In the genomic region with DNA sequence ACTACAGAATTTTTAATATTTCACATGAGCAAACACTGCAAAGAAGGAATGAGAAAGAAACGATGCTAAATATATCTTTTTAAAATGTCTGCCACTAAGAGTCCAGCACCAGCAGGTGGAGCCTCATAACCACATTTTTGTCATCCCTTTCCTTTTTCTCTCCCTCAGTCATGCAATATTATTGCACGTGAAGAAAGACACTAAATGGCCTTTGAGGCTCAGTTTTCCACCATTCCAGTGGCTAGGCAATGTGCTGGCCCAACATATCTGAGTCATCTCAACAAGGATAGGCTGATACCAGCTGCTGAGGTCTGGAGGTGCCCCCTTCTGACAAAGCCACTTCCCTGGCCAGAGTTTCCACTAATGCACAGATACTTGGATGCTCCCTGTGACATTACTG, we compare ENCODE assay signal across 8 cellular contexts. TPM values are rescaled to one million over a fixed set of nuclear protein-coding genes. Genes with fewer than 3 reads are reported as not detected.
DNase-seq lines count a peak whose midpoint lies in the region; ATAC-seq lines count a peak whose summit lies in the region.

No MANE protein-coding gene starts in this region.

- peak; percentile 11 for DNase-seq in CD1c-positive myeloid dendritic cell (ENCODE audit: extremely low spot score)
- peak; percentile 11 for DNase-seq in NCI-H748 treated with DMSO at 0.1 percent for 48 hours (lab: John Stamatoyannopoulos, UW)
- DNase-seq in activated CD8-positive, alpha-beta memory T cell treated with anti-CD3 and anti-CD28 coated beads, Interleukin-2, amount 10 ng/mL, durations not matched to agents 7 days and 5 days = peak; percentile 64
- peak; percentile 49 for DNase-seq in fibroblast of the conjunctiva (ENCODE audit: low read depth)
- DNase-seq in trophoblast cell = peak; percentile 83 to 91
- no peak for DNase-seq in NCI-H1048 (lab: John Stamatoyannopoulos, UW)

- H3K14ac ChIP-seq in trophoblast cell (ENCODE audit: low read length) = no peak overlapping the region

- H3K9ac ChIP-seq in trophoblast cell (ENCODE audit: low read length) = no peak overlapping the region

- CTCF ChIA-PET in activated CD8-positive, alpha-beta memory T cell treated with anti-CD3 and anti-CD28 coated beads, Interleukin-2, amount 10 ng/mL, durations not matched to agents 7 days and 5 days (lab: Charles Lee) = interaction anchor here (0.5 to 4.3 kb wide), 9 partner anchors 7 to 334 kb away, joined by 3 to 38 read pairs (median 5); no protein-coding TSS in a partner anchor

- no peak overlapping the region for H4K12ac ChIP-seq in trophoblast cell (ENCODE audit: low read depth, low read length)

- peaks cover 52% of the 10 kb centered on the region for H3K4me1 Mint-ChIP-seq in activated CD8-positive, alpha-beta memory T cell treated with anti-CD3 and anti-CD28 coated beads, Interleukin-2, amount 10 ng/mL, durations not matched to agents 7 days and 5 days

- ATAC-seq in GM18517 (IDR thresholded peaks at IDR 0.05; ENCODE audit: unreplicated experiment) (peak; percentile 46), HG03175 (IDR thresholded peaks at IDR 0.05; ENCODE audit: unreplicated experiment) (peak; percentile 25)
- ATAC-seq in activated CD8-positive, alpha-beta memory T cell treated with anti-CD3 and anti-CD28 coated beads, Interleukin-2, amount 10 ng/mL, durations not matched to agents 7 days and 5 days = peak; percentile 9

- no CpG with 5 or more reads among the region's 2 CpGs for WGBS in trophoblast cell (ENCODE audit: extremely low coverage, insufficient coverage, insufficient read length)

- H3K36me3 Mint-ChIP-seq in activated CD8-positive, alpha-beta memory T cell treated with anti-CD3 and anti-CD28 coated beads, Interleukin-2, amount 10 ng/mL, durations not matched to agents 7 days and 5 days = peaks cover 5% of the 10 kb centered on the region

- H3K4me3 Mint-ChIP-seq in activated CD8-positive, alpha-beta memory T cell treated with anti-CD3 and anti-CD28 coated beads, Interleukin-2, amount 10 ng/mL, durations not matched to agents 7 days and 5 days = peak overlapping the region; percentile 12

- no peak overlapping the region for H4K91ac ChIP-seq in trophoblast cell (ENCODE audit: low read depth, low read length)

- no peak overlapping the region for H2BK120ac ChIP-seq in trophoblast cell (ENCODE audit: insufficient read depth, low read length, poor library complexity)

- H3K4me3 ChIP-seq in trophoblast cell (ENCODE audit: low read depth, low read length) = no peak overlapping the region

- no peak overlapping the region for H2BK12ac ChIP-seq in trophoblast cell (ENCODE audit: low read length)

- peaks cover 0 to 6% of the 10 kb centered on the region in 2 experiments for H3K4me1 ChIP-seq in trophoblast cell (ENCODE audit: control insufficient read depth in 1 of 2, insufficient read depth in 2 of 2, low read length in 2 of 2)

- H3K79me1 ChIP-seq in trophoblast cell (ENCODE audit: low read length) = peaks cover 4% of the 10 kb centered on the region

- no peak overlapping the region for H2AK5ac ChIP-seq in trophoblast cell (ENCODE audit: low read length)

- no peak overlapping the region for H2BK5ac ChIP-seq in trophoblast cell (ENCODE audit: low read depth, low read length, poor library complexity)

- H4K8ac ChIP-seq in trophoblast cell (ENCODE audit: low read depth, low read length) = no peak overlapping the region

- peak overlapping the region; percentile 72 for H3K27ac Mint-ChIP-seq in activated CD8-positive, alpha-beta memory T cell treated with anti-CD3 and anti-CD28 coated beads, Interleukin-2, amount 10 ng/mL, durations not matched to agents 7 days and 5 days

- no peaks in the 10 kb centered on the region for H3K9me3 ChIP-seq in trophoblast cell (ENCODE audit: insufficient read depth, low read depth, low read length)

- peaks cover 0 to 2% of the 10 kb centered on the region in 2 experiments for H3K36me3 ChIP-seq in trophoblast cell (ENCODE audit: control insufficient read depth in 1 of 2, insufficient read depth in 2 of 2, low read length in 2 of 2)

- no peaks in the 10 kb centered on the region for H3K27me3 ChIP-seq in trophoblast cell (ENCODE audit: insufficient read depth, low read length)

- H3K4ac ChIP-seq in trophoblast cell (ENCODE audit: low read depth, low read length) = no peak overlapping the region

- no peaks in the 10 kb centered on the region for H3K27me3 Mint-ChIP-seq in activated CD8-positive, alpha-beta memory T cell treated with anti-CD3 and anti-CD28 coated beads, Interleukin-2, amount 10 ng/mL, durations not matched to agents 7 days and 5 days

- H3K27ac ChIP-seq in trophoblast cell (ENCODE audit: low read depth, low read length) = no peak overlapping the region

- H3K23ac ChIP-seq in trophoblast cell (ENCODE audit: low read length) = no peak overlapping the region

- H3K9me3 Mint-ChIP-seq in activated CD8-positive, alpha-beta memory T cell treated with anti-CD3 and anti-CD28 coated beads, Interleukin-2, amount 10 ng/mL, durations not matched to agents 7 days and 5 days (ENCODE audit: low read depth) = no peaks in the 10 kb centered on the region

- H3K18ac ChIP-seq in trophoblast cell (ENCODE audit: low read length) = no peak overlapping the region

- H3K4me2 ChIP-seq in trophoblast cell (ENCODE audit: low read length) = no peak overlapping the region

- no peak overlapping the region for H2AFZ ChIP-seq in trophoblast cell (ENCODE audit: insufficient read depth, low read length, poor library complexity)

- no peaks in the 10 kb centered on the region for H3K79me2 ChIP-seq in trophoblast cell (ENCODE audit: control insufficient read depth, insufficient read depth, low read length, poor library complexity)

RNA-seq across cellular contexts. Expression of gene ALKBH8, which starts 1.8 kb away (rescaled TPM):
- 10 to 100 TPM in 1 of 2 experiments, 1 to 10 TPM in 1; 8.6 to 11.2 TPM for total RNA-seq in activated CD8-positive, alpha-beta memory T cell treated with anti-CD3 and anti-CD28 coated beads, Interleukin-2, amount 10 ng/mL, durations not matched to agents 7 days and 5 days
- 2.9 and 3.2 TPM in 2 replicates for polyA plus RNA-seq in trophoblast cell (2013)

RNA-seq across cellular contexts. Expression of gene ELMOD1, which starts 27.2 kb away (rescaled TPM):
- under 1 TPM in 1 of 2 experiments, not detected in 1; 0.16 TPM for total RNA-seq in activated CD8-positive, alpha-beta memory T cell treated with anti-CD3 and anti-CD28 coated beads, Interleukin-2, amount 10 ng/mL, durations not matched to agents 7 days and 5 days
- polyA plus RNA-seq in trophoblast cell (2013) = 0.78 and 0.79 TPM in 2 replicates
